1 cellular context compared by ENCODE assay signal in the genomic region with DNA sequence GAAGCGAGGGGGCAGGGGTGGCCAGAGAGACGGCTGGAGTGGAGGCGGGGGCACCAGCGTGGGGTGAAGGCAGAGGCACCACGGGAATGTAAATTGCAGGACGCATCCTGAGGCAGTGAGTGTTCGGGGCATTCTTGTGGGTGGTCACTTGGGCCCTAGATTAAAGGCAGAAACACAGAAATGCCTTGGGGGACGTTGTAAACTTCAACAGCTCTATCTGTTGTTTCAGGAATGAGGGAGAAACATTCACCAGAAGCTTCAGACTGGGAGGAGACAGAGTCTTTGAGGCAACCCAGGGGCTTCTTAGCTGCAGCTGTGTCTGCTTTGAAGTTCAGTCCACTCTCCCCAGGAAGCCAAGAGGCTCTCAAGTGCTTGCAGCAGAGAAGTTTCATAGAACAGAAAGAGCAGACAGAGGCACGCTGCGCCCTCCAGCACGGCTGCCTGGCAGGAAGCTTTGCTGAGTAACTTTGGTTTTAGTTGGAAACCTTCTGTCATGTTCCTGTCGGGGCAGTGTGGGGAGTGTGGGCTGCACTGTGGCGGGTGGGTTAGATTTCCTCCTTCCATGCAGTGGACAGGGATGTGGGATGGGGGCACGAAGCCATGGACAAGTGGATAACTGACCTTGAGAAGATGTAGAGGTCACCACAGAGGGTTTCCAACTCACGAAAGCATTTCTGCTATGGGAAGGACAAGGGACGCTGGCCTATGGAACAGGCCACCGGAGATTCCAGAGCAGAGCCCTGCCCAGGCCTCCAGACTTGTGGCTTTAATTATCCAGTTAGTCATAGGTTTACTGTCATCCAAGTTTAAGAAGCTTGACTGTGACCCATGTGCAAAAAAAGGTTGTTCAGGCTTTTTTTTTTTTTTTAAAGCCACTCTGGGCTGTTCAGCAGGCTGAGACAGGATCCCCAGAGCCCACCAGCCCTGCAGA.
TF ChIP-seq lines count a peak whose summit lies in the region.

No MANE protein-coding gene starts in this region.

TF ChIP-seq in HCT116, 20 proteins besides CTCF, POLR2A, EP300 and RAD21 (continued from another document):
- TF ChIP-seq, protein P1, sequence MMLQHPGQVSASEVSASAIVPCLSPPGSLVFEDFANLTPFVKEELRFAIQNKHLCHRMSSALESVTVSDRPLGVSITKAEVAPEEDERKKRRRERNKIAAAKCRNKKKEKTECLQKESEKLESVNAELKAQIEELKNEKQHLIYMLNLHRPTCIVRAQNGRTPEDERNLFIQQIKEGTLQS (IDR thresholded peaks at IDR 0.05), result no peak
- TF ChIP-seq, protein P2, sequence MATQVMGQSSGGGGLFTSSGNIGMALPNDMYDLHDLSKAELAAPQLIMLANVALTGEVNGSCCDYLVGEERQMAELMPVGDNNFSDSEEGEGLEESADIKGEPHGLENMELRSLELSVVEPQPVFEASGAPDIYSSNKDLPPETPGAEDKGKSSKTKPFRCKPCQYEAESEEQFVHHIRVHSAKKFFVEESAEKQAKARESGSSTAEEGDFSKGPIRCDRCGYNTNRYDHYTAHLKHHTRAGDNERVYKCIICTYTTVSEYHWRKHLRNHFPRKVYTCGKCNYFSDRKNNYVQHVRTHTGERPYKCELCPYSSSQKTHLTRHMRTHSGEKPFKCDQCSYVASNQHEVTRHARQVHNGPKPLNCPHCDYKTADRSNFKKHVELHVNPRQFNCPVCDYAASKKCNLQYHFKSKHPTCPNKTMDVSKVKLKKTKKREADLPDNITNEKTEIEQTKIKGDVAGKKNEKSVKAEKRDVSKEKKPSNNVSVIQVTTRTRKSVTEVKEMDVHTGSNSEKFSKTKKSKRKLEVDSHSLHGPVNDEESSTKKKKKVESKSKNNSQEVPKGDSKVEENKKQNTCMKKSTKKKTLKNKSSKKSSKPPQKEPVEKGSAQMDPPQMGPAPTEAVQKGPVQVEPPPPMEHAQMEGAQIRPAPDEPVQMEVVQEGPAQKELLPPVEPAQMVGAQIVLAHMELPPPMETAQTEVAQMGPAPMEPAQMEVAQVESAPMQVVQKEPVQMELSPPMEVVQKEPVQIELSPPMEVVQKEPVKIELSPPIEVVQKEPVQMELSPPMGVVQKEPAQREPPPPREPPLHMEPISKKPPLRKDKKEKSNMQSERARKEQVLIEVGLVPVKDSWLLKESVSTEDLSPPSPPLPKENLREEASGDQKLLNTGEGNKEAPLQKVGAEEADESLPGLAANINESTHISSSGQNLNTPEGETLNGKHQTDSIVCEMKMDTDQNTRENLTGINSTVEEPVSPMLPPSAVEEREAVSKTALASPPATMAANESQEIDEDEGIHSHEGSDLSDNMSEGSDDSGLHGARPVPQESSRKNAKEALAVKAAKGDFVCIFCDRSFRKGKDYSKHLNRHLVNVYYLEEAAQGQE (IDR thresholded peaks at IDR 0.05; ENCODE audit: low read depth), result no peak
- TF ChIP-seq, protein P3, sequence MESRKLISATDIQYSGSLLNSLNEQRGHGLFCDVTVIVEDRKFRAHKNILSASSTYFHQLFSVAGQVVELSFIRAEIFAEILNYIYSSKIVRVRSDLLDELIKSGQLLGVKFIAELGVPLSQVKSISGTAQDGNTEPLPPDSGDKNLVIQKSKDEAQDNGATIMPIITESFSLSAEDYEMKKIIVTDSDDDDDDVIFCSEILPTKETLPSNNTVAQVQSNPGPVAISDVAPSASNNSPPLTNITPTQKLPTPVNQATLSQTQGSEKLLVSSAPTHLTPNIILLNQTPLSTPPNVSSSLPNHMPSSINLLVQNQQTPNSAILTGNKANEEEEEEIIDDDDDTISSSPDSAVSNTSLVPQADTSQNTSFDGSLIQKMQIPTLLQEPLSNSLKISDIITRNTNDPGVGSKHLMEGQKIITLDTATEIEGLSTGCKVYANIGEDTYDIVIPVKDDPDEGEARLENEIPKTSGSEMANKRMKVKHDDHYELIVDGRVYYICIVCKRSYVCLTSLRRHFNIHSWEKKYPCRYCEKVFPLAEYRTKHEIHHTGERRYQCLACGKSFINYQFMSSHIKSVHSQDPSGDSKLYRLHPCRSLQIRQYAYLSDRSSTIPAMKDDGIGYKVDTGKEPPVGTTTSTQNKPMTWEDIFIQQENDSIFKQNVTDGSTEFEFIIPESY (IDR thresholded peaks at IDR 0.05; ENCODE audit: extremely low read depth, insufficient replicate concordance, low read length), result no peak
- TF ChIP-seq SRF (IDR thresholded peaks at IDR 0.05; ENCODE audit: low read depth) (no peak), EZH2 (IDR thresholded peaks at IDR 0.05) (no peak), TCF7L2 (IDR thresholded peaks at IDR 0.05; ENCODE audit: borderline replicate concordance, extremely low read depth, insufficient read depth, insufficient read length) (peak; percentile 51), YY1 (IDR thresholded peaks at IDR 0.05; ENCODE audit: extremely low read depth, insufficient replicate concordance, low read depth, low read length) (no peak), SIN3A (IDR thresholded peaks at IDR 0.05; ENCODE audit: low read depth) (no peak), FOSL1 (IDR thresholded peaks at IDR 0.05; ENCODE audit: low read depth) (no peak), JUND (IDR thresholded peaks at IDR 0.05) (no peak), EGR1 (IDR thresholded peaks at IDR 0.05; ENCODE audit: low read depth) (no peak)
- TF ChIP-seq, protein P4, sequence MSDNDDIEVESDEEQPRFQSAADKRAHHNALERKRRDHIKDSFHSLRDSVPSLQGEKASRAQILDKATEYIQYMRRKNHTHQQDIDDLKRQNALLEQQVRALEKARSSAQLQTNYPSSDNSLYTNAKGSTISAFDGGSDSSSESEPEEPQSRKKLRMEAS (IDR thresholded peaks at IDR 0.05), result no peak
